Comparison of ENCODE assay signal across 9 cellular contexts in genomic region chr17:49359990-49360795, GRCh38. TPM values are rescaled to one million over a fixed set of nuclear protein-coding genes. Genes with fewer than 3 reads are reported as not detected.
DNase-seq lines count a peak whose midpoint lies in the region; ATAC-seq, FAIRE-seq and TF ChIP-seq lines count a peak whose summit lies in the region.
"Had no signal": no experiment of that assay in that cellular context is flagged by ENCODE, and none has a peak within 500 bp of the region (broad histone marks: within the 10 kb centered on the region; RNA-seq: fewer than 3 reads in every experiment).

No MANE protein-coding gene starts in this region.

- CTCF ChIA-PET in AG04449 (lab: Yijun Ruan, JAX), result interaction anchor here (0.9 to 1.5 kb wide), 6 partner anchors 14 to 196 kb away, joined by 3 to 6 read pairs (median 3); no protein-coding TSS in a partner anchor
- CTCF ChIA-PET in K562 (lab: Yijun Ruan, JAX; ENCODE audit: low intra/inter-chr PET ratio), result no interaction called here

- no peak overlapping the region for H2BK5ac ChIP-seq in mesendoderm (ENCODE audit: low read length)

- no peak overlapping the region for H3K9ac ChIP-seq in HUES48 (ENCODE audit: low read depth, low read length)
- H3K9ac ChIP-seq in K562 (ENCODE audit: insufficient read depth in 1 of 2, low read depth in 2 of 2, low read length in 2 of 2), result peak overlapping the region; percentile 62 to 79; a peak in 3 of 4 replicates
- peak overlapping the region; percentile 7 for H3K9ac ChIP-seq in mesendoderm (ENCODE audit: low read length)

- no peak overlapping the region for H2BK15ac ChIP-seq in mesendoderm (replicated peaks; ENCODE audit: low read depth)

- no peaks in the 10 kb centered on the region for H3K36me3 ChIP-seq in HUES48 (ENCODE audit: control insufficient read depth, insufficient read depth, low read length)
- no peaks in the 10 kb centered on the region for H3K36me3 ChIP-seq in K562 (ENCODE audit: control insufficient read depth, insufficient read depth, low read length)
- H3K36me3 ChIP-seq in mesendoderm (ENCODE audit: control insufficient read depth, insufficient read depth, low read length), result no peaks in the 10 kb centered on the region

- TF ChIP-seq POLR2A in K562 (conservative IDR thresholded peaks at IDR 0.05), result no peak

- H3K4me1 ChIP-seq in HUES48 (ENCODE audit: control insufficient read depth, insufficient read depth, low read length) (peaks cover 35% of the 10 kb centered on the region), K562 (replicated peaks in 1 of 2; ENCODE audit: control insufficient read depth in 2 of 2, insufficient read depth in 2 of 2, low read length in 2 of 2) (peaks cover 15 to 40% of the 10 kb centered on the region in 2 experiments; a peak in 4 of 5 replicates), mesendoderm (ENCODE audit: control insufficient read depth, low read depth, low read length) (no peaks in the 10 kb centered on the region)

- peaks cover 14% of the 10 kb centered on the region for H3K79me1 ChIP-seq in mesendoderm (ENCODE audit: low read length)

- POLR2A ChIA-PET in AG04449 (lab: Yijun Ruan, JAX) (interaction anchor here (0.7 to 1.1 kb wide), 2 partner anchors 13 to 30 kb away, joined by 3 read pairs; no protein-coding TSS in a partner anchor), K562 (lab: Yijun Ruan, JAX) (interaction anchor here (0.7 to 2.2 kb wide), 5 partner anchors 8 to 219 kb away, joined by 3 to 7 read pairs (median 3); no protein-coding TSS in a partner anchor)

- no peak for FAIRE-seq in K562 (lab: Jason Lieb, UNC)
- FAIRE-seq: islet of Langerhans had no signal

- H2AFZ ChIP-seq in K562 (ENCODE audit: low read depth, low read length), result 0 out of 2 replicates have a peak overlapping the region, but pooled peaks have one; percentile 73

- H3K9me3 ChIP-seq in HUES48 (ENCODE audit: control insufficient read depth, insufficient read depth, low read length), result no peaks in the 10 kb centered on the region
- no peaks in the 10 kb centered on the region for H3K9me3 ChIP-seq in K562 (replicated peaks; ENCODE audit: control insufficient read depth, insufficient read depth, low read depth, low read length)

- no peak overlapping the region for H2BK120ac ChIP-seq in mesendoderm (ENCODE audit: low read depth, low read length)

- ATAC-seq in K562 (no peak), HG02759 (IDR thresholded peaks at IDR 0.05; ENCODE audit: unreplicated experiment) (no peak), HG03280 (IDR thresholded peaks at IDR 0.05; ENCODE audit: unreplicated experiment) (no peak), GM21737 (IDR thresholded peaks at IDR 0.05; ENCODE audit: unreplicated experiment) (no peak)
- no peak for ATAC-seq in activated CD4-positive, CD25-positive, alpha-beta regulatory T cell treated with anti-CD3 and anti-CD28 coated beads, Interleukin-2, amount 50 U/mL, for 24 hours

- H4K5ac ChIP-seq in mesendoderm (ENCODE audit: low read length), result no peak overlapping the region

- H3K27ac ChIP-seq in HUES48 (ENCODE audit: low read depth, low read length), result no peak overlapping the region
- no peak overlapping the region for H3K27ac ChIP-seq in K562 (ENCODE audit: extremely low read depth, low read depth, low read length)
- H3K27ac ChIP-seq in mesendoderm (ENCODE audit: low read depth, low read length), result no peak overlapping the region

- TSS peak; percentile 42 for BruUV-seq in K562 (replicated peaks; lab: Mats Ljungman, UMichigan)

- WGBS in K562 (ENCODE audit: insufficient coverage, low coverage, missing lambda C conversion rate), result 15% methylated on average over 8 of the region's 8 CpGs
- WGBS in mesendoderm (ENCODE audit: extremely low coverage, insufficient coverage, low lambda C conversion rate), result 100% methylated on average over 1 of the region's 8 CpGs

- no peak for TF ChIP-seq CTCF in AG04449 (IDR thresholded peaks at IDR 0.05; ENCODE audit: insufficient read depth, low read length, missing control alignments)
- TF ChIP-seq CTCF in K562 (IDR thresholded peaks at IDR 0.05 in 2 of 3, conservative IDR thresholded peaks at IDR 0.05 in 1 of 3; ENCODE audit: insufficient read depth in 2 of 3, low read depth in 1 of 3, low read length in 3 of 3), result no peak

- in situ Hi-C loops in K562 (cut with MboI), result no loop called here

- no peaks in the 10 kb centered on the region for H3K9me1 ChIP-seq in K562 (ENCODE audit: control insufficient read depth, insufficient read depth, low read length)

- H3K18ac ChIP-seq in mesendoderm (ENCODE audit: low read length), result no peak overlapping the region

- H3K56ac ChIP-seq in mesendoderm (ENCODE audit: low read length), result no peak overlapping the region

- no peak overlapping the region for H3K4ac ChIP-seq in mesendoderm (ENCODE audit: low read depth, low read length)

- H4K20me1 ChIP-seq in K562 (replicated peaks; ENCODE audit: control insufficient read depth, insufficient read depth, low read length), result no peaks in the 10 kb centered on the region; the same call in 1 of the 2 replicates

- H4K8ac ChIP-seq in mesendoderm (ENCODE audit: low read depth, low read length), result no peak overlapping the region

- H3K79me2 ChIP-seq in K562 (ENCODE audit: control insufficient read depth, insufficient read depth, low read length) (peaks cover 52% of the 10 kb centered on the region), mesendoderm (ENCODE audit: control insufficient read depth, insufficient read depth, low read length) (peaks cover 26% of the 10 kb centered on the region)

- H3K23ac ChIP-seq in mesendoderm (ENCODE audit: low read length), result no peak overlapping the region

- H3K27me3 ChIP-seq in HUES48 (ENCODE audit: control insufficient read depth, insufficient read depth, low read length), result no peaks in the 10 kb centered on the region
- H3K27me3 ChIP-seq in K562 (ENCODE audit: control insufficient read depth in 2 of 2, insufficient read depth in 2 of 2, low read length in 2 of 2), result no peaks in the 10 kb centered on the region
- no peaks in the 10 kb centered on the region for H3K27me3 ChIP-seq in mesendoderm (ENCODE audit: insufficient read depth, low read length, poor library complexity)

- H2AK5ac ChIP-seq in mesendoderm (ENCODE audit: low read length), result no peak overlapping the region

- H3K4me2 ChIP-seq in K562 (ENCODE audit: insufficient read depth, low read length), result peak overlapping the region; percentile 82
- H3K4me2 ChIP-seq in mesendoderm (ENCODE audit: low read length), result peak overlapping the region; percentile 70

- no peak for TF ChIP-seq RAD21 in K562 (CRISPR knock-in tag; conservative IDR thresholded peaks at IDR 0.05 in 1 of 2, IDR thresholded peaks at IDR 0.05 in 1 of 2)

- H3K4me3 ChIP-seq in AG04449 (ENCODE audit: low read depth, low read length) (peak overlapping the region; percentile 91), HUES48 (ENCODE audit: low read depth, low read length) (peak overlapping the region; percentile 75), K562 (peak overlapping the region; percentile 86; the same call in 1 of the 2 replicates), mesendoderm (ENCODE audit: low read length) (no peak overlapping the region)

- intact Hi-C loops in K562 (cut with micrococcal nuclease), result no loop called here

- TF ChIP-seq EP300 in K562 (IDR thresholded peaks at IDR 0.05; ENCODE audit: low read length), result no peak

- no peak for DNase-seq in AG04449 (ENCODE audit: low read depth, low spot score)
- DNase-seq in K562 (ENCODE audit: extremely low read depth in 1 of 4, low spot score in 3 of 4), result no peak
- no peak for DNase-seq in mesendoderm

TF ChIP-seq in K562, 482 proteins besides CTCF, POLR2A, EP300 and RAD21 (continues in another document):
- no peak for TF ChIP-seq ZNF589 (CRISPR knock-in tag; IDR thresholded peaks at IDR 0.05; ENCODE audit: low read depth)

RNA-seq across cellular contexts. Expression of gene ZNF652, which starts 1.9 kb away (rescaled TPM):
- 8.2 and 25.2 TPM in 2 replicates for total RNA-seq in K562 (2011; cell fraction: chromatin; rRNA removed; ENCODE audit: low replicate concordance)
- total RNA-seq in K562 (2011; cell fraction: nucleolus; rRNA removed), result 5.3 and 8.6 TPM in 2 replicates
- 14.1 and 23.3 TPM in 2 replicates for total RNA-seq in K562 (2011; cell fraction: nucleoplasm; rRNA removed)
- total RNA-seq in K562 (2014; rRNA removed) (6.9 and 9.7 TPM in 2 replicates), K562 (2014; rRNA removed; fragmentation: Illumina TruSeq; extraction: Trizol) (13.0 and 13.1 TPM in 2 replicates), K562 (2015; rRNA removed; fragmentation: Illumina TruSeq; extraction: Trizol) (15.5 and 15.8 TPM in 2 replicates), K562 (2021) (12.9 and 15.2 TPM in 2 replicates)
- polyA plus RNA-seq in K562 (2011; rRNA removed) (8.6 and 13.3 TPM in 2 replicates), K562 (2014; fragmentation: Illumina TruSeq; extraction: Trizol) (4.8 and 5.2 TPM in 2 replicates), K562 (2014; fragmentation: Nextera tagmentation; extraction: Ambion mirVana) (1 to 10 TPM; 6.1 to 7.8 TPM), K562 (2014; rRNA removed) (4.7 and 5.1 TPM in 2 replicates)
- polyA plus RNA-seq in K562 (2011; cell fraction: cytosol; rRNA removed), result 3.4 and 8.5 TPM in 2 replicates
- 6.3 and 11.5 TPM in 2 replicates for polyA plus RNA-seq in K562 (2011; cell fraction: nucleus; rRNA removed)
- polyA plus RNA-seq in K562 (2012), result 3.9 and 4.3 TPM in 2 replicates
- polyA minus RNA-seq in K562 (2011; rRNA and poly(A)+ RNA removed), result 33.6 and 48.2 TPM in 2 replicates
- 17.8 and 20.3 TPM in 2 replicates for polyA minus RNA-seq in K562 (2011; cell fraction: cytosol; rRNA and poly(A)+ RNA removed)
- 4.7 and 12.3 TPM in 2 replicates for polyA minus RNA-seq in K562 (2011; cell fraction: nucleus; rRNA and poly(A)+ RNA removed)
- 13.3 TPM for polyA plus RNA-seq in mesendoderm (2013, experiment 1 of 2)
- polyA plus RNA-seq in mesendoderm (2013, experiment 2 of 2), result 12.8 TPM

RNA-seq across cellular contexts. Expression of gene PHB1, which starts 54.5 kb away (rescaled TPM):
- 85.2 and 139 TPM in 2 replicates for total RNA-seq in K562 (2011; cell fraction: chromatin; rRNA removed; ENCODE audit: low replicate concordance)
- total RNA-seq in K562 (2011; cell fraction: nucleolus; rRNA removed), result 115 and 129 TPM in 2 replicates
- total RNA-seq in K562 (2011; cell fraction: nucleoplasm; rRNA removed), result 138 and 143 TPM in 2 replicates
- total RNA-seq in K562 (2014; rRNA removed), result 252 and 320 TPM in 2 replicates
- total RNA-seq in K562 (2014; rRNA removed; fragmentation: Illumina TruSeq; extraction: Trizol), result 307 and 349 TPM in 2 replicates
- 259 and 265 TPM in 2 replicates for total RNA-seq in K562 (2015; rRNA removed; fragmentation: Illumina TruSeq; extraction: Trizol)
- 447 and 460 TPM in 2 replicates for total RNA-seq in K562 (2021)
- 818 and 879 TPM in 2 replicates for polyA plus RNA-seq in K562 (2011; rRNA removed)
- polyA plus RNA-seq in K562 (2011; cell fraction: cytosol; rRNA removed), result 709 and 767 TPM in 2 replicates
- 244 and 297 TPM in 2 replicates for polyA plus RNA-seq in K562 (2011; cell fraction: nucleus; rRNA removed)
- 257 and 546 TPM in 2 replicates for polyA plus RNA-seq in K562 (2012)
- 486 and 570 TPM in 2 replicates for polyA plus RNA-seq in K562 (2014; fragmentation: Illumina TruSeq; extraction: Trizol)
- 100 to 1,000 TPM; 191 to 412 TPM for polyA plus RNA-seq in K562 (2014; fragmentation: Nextera tagmentation; extraction: Ambion mirVana)
- polyA plus RNA-seq in K562 (2014; rRNA removed), result 322 and 377 TPM in 2 replicates
- 533 and 763 TPM in 2 replicates for polyA minus RNA-seq in K562 (2011; rRNA and poly(A)+ RNA removed)
- 146 and 192 TPM in 2 replicates for polyA minus RNA-seq in K562 (2011; cell fraction: cytosol; rRNA and poly(A)+ RNA removed)
- 40.4 and 68.0 TPM in 2 replicates for polyA minus RNA-seq in K562 (2011; cell fraction: nucleus; rRNA and poly(A)+ RNA removed)
- 209 TPM for polyA plus RNA-seq in mesendoderm (2013, experiment 1 of 2)
- polyA plus RNA-seq in mesendoderm (2013, experiment 2 of 2), result 211 TPM
